Comparison of ENCODE assay signal across 7 cellular contexts in the genomic region with DNA sequence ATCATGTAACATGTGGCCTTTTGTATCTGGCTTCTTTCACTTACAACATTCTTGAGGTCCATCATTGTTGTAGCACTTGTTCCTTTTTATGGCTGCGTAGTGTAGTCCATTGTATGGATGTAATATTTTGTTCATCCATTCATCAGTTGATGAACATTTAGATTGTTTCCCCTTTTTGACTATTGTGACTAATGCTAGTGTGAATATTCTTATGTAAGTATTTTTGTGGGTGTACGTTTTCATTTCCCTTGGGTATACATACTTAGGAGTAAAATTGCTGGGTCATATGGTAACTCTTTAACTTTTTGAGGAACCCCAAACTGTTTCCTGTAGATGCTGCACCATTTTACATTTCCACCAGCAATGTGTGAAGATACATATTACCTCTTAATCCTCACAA.
A peak's percentile ranks its signal among the peaks of the same experiment; 100 is the strongest.
DNase-seq lines count a peak whose midpoint lies in the region; ATAC-seq and TF ChIP-seq lines count a peak whose summit lies in the region.
"Not testable (repeated sequence)": the region's sequence is repeated elsewhere in the genome, so short reads cannot be mapped to it uniquely, and the experiment has no call there.

No MANE protein-coding gene starts in this region.

- H4K5ac ChIP-seq in IMR-90 (ENCODE audit: low read depth, low read length): not testable (repeated sequence)

- H3K4me2 ChIP-seq in IMR-90 (ENCODE audit: low read depth, low read length) (peak overlapping the region; percentile 32; the same call in 1 of the 2 replicates), PC-9 (peak overlapping the region; percentile 80; the same call in 1 of the 2 replicates)

- intact Hi-C loops in IMR-90 (cut with micrococcal nuclease); PC-9 (cut with micrococcal nuclease; ENCODE audit: unreplicated experiment); activated CD8-positive, alpha-beta T cell treated with anti-CD3 and anti-CD28 coated beads for 36 hours (cut with micrococcal nuclease): not testable (repeated sequence)

- POLR2A ChIA-PET in IMR-90 (lab: Charles Lee; ENCODE audit: unreplicated experiment); PC-9 (lab: Charles Lee; ENCODE audit: unreplicated experiment); activated CD8-positive, alpha-beta T cell treated with anti-CD3 and anti-CD28 coated beads for 36 hours (lab: Charles Lee): not testable (repeated sequence)

- peak overlapping the region in 2 of 3 donors; percentile 8 to 53 for H3K27ac Mint-ChIP-seq in CD4-positive, CD25-positive, alpha-beta regulatory T cell
- peak overlapping the region; percentile 5 for H3K27ac Mint-ChIP-seq in activated CD8-positive, alpha-beta T cell treated with anti-CD3 and anti-CD28 coated beads for 36 hours
- peak overlapping the region; percentile 15 for H3K27ac Mint-ChIP-seq in activated naive CD8-positive, alpha-beta T cell treated with anti-CD3 and anti-CD28 coated beads for 36 hours
- not testable (repeated sequence) for H3K27ac Mint-ChIP-seq in endothelial cell (ENCODE audit: unreplicated experiment)
- peak overlapping the region in 2 of 3 experiments; percentile 29 to 68 for H3K27ac Mint-ChIP-seq in nephron

- H2AK9ac ChIP-seq in IMR-90 (replicated peaks; ENCODE audit: low read depth, low read length, poor library complexity): not testable (repeated sequence)

- peaks cover 31% of the 10 kb centered on the region for H3K4me1 ChIP-seq in CD4-positive, CD25-positive, alpha-beta regulatory T cell (ENCODE audit: control insufficient read depth, insufficient read depth, low read length, poor library complexity, severe bottlenecking)
- not testable (repeated sequence) for H3K4me1 ChIP-seq in IMR-90 (ENCODE audit: control insufficient read depth, insufficient read depth, low read length); PC-9 (replicated peaks; ENCODE audit: insufficient read depth)

- H3K27me3 Mint-ChIP-seq in CD4-positive, CD25-positive, alpha-beta regulatory T cell; activated CD8-positive, alpha-beta T cell treated with anti-CD3 and anti-CD28 coated beads for 36 hours; activated naive CD8-positive, alpha-beta T cell treated with anti-CD3 and anti-CD28 coated beads for 36 hours; endothelial cell (ENCODE audit: unreplicated experiment); nephron (ENCODE audit: low read depth): not testable (repeated sequence)

- H3K27me3 ChIP-seq in CD4-positive, CD25-positive, alpha-beta regulatory T cell (ENCODE audit: control insufficient read depth, insufficient read depth, low read length); IMR-90 (ENCODE audit: control insufficient read depth, insufficient read depth, low read length); PC-9 (ENCODE audit: insufficient read depth, low read depth): not testable (repeated sequence)

- H3K9me1 ChIP-seq in IMR-90 (ENCODE audit: insufficient read depth, low read length): not testable (repeated sequence)

- H2BK20ac ChIP-seq in IMR-90 (ENCODE audit: low read depth, low read length): not testable (repeated sequence)

- TF ChIP-seq POLR2A in IMR-90 (IDR thresholded peaks at IDR 0.05; ENCODE audit: low read depth, low read length): not testable (repeated sequence)

- H3K56ac ChIP-seq in IMR-90 (ENCODE audit: extremely low read depth, insufficient read depth, low read length): not testable (repeated sequence)

- BruUV-seq in IMR-90 (replicated peaks; lab: Mats Ljungman, UMichigan); PC-9 (replicated peaks; lab: Mats Ljungman, UMichigan): not testable (repeated sequence)

- CTCF ChIA-PET in IMR-90 (lab: Yijun Ruan, JAX); PC-9 (lab: Charles Lee); activated CD8-positive, alpha-beta T cell treated with anti-CD3 and anti-CD28 coated beads for 36 hours (lab: Charles Lee): not testable (repeated sequence)

- not testable (repeated sequence) for H3K79me2 ChIP-seq in PC-9 (ENCODE audit: low read depth)

- not testable (repeated sequence) for H3K4me3 Mint-ChIP-seq in CD4-positive, CD25-positive, alpha-beta regulatory T cell; activated CD8-positive, alpha-beta T cell treated with anti-CD3 and anti-CD28 coated beads for 36 hours; activated naive CD8-positive, alpha-beta T cell treated with anti-CD3 and anti-CD28 coated beads for 36 hours
- peak overlapping the region; percentile 49 for H3K4me3 Mint-ChIP-seq in endothelial cell (ENCODE audit: unreplicated experiment)
- H3K4me3 Mint-ChIP-seq in nephron: peak overlapping the region in 1 of 3 experiments; percentile 77

- H3K9me2 ChIP-seq in PC-9 (ENCODE audit: insufficient read depth): not testable (repeated sequence)

- in situ Hi-C loops in IMR-90 (cut with MboI; ENCODE audit: low sequenced_read_pairs): not testable (repeated sequence)

- H4K8ac ChIP-seq in IMR-90 (ENCODE audit: low read depth in 2 of 2, low read length in 2 of 2): not testable (repeated sequence)

- H3K9me3 ChIP-seq in CD4-positive, CD25-positive, alpha-beta regulatory T cell (ENCODE audit: control insufficient read depth in 2 of 2, low read length in 2 of 2); IMR-90 (ENCODE audit: control insufficient read depth, insufficient read depth, low read length); PC-9 (ENCODE audit: insufficient read depth, low read depth): not testable (repeated sequence)

- H3K4me3 ChIP-seq in CD4-positive, CD25-positive, alpha-beta regulatory T cell (ENCODE audit: low read depth, low read length): peak overlapping the region; percentile 85
- H3K4me3 ChIP-seq in IMR-90 (ENCODE audit: insufficient read depth, low read depth, low read length); PC-9: not testable (repeated sequence)

- not testable (repeated sequence) for ATAC-seq in CD4-positive, CD25-positive, alpha-beta regulatory T cell (ENCODE audit: low read depth in 2 of 2); IMR-90 (ENCODE audit: low read depth); activated CD8-positive, alpha-beta T cell treated with anti-CD3 and anti-CD28 coated beads for 36 hours

- H3K4me1 Mint-ChIP-seq in CD4-positive, CD25-positive, alpha-beta regulatory T cell: peaks cover 29 to 63% (median 44%) of the 10 kb centered on the region in 4 donors
- H3K4me1 Mint-ChIP-seq in activated CD8-positive, alpha-beta T cell treated with anti-CD3 and anti-CD28 coated beads for 36 hours (ENCODE audit: low read depth): peaks cover 38% of the 10 kb centered on the region
- H3K4me1 Mint-ChIP-seq in activated naive CD8-positive, alpha-beta T cell treated with anti-CD3 and anti-CD28 coated beads for 36 hours: peaks cover 41% of the 10 kb centered on the region
- peaks cover 13% of the 10 kb centered on the region for H3K4me1 Mint-ChIP-seq in endothelial cell (ENCODE audit: unreplicated experiment)
- not testable (repeated sequence) for H3K4me1 Mint-ChIP-seq in nephron

- not testable (repeated sequence) for TF ChIP-seq RAD21 in IMR-90 (IDR thresholded peaks at IDR 0.05; ENCODE audit: low read length)

- peaks cover 3 to 13% of the 10 kb centered on the region in 2 experiments; a peak in 3 of 4 replicates for H3K79me1 ChIP-seq in IMR-90 (ENCODE audit: low read depth in 1 of 2, low read length in 2 of 2)

- not testable (repeated sequence) for H2AK5ac ChIP-seq in IMR-90 (ENCODE audit: low read depth, low read length)

- not testable (repeated sequence) for H3K4ac ChIP-seq in IMR-90 (ENCODE audit: low read depth, low read length)

- no CpG with 5 or more reads among the region's 2 CpGs for WGBS in IMR-90 (ENCODE audit: extremely low coverage in 2 of 2, insufficient read length in 1 of 2), 2 experiments

- not testable (repeated sequence) for H3K27ac ChIP-seq in CD4-positive, CD25-positive, alpha-beta regulatory T cell (ENCODE audit: insufficient read depth, low read length, poor library complexity, severe bottlenecking); IMR-90 (ENCODE audit: insufficient read depth, low read length); PC-9

- H3K36me3 ChIP-seq in CD4-positive, CD25-positive, alpha-beta regulatory T cell (ENCODE audit: control insufficient read depth, insufficient read depth, low read length); IMR-90 (ENCODE audit: control insufficient read depth, insufficient read depth, low read length); PC-9 (ENCODE audit: low read depth): not testable (repeated sequence)

- not testable (repeated sequence) for H3K9ac ChIP-seq in IMR-90 (ENCODE audit: low read depth, low read length)

- DNase-seq in CD4-positive, CD25-positive, alpha-beta regulatory T cell; IMR-90; PC-9; activated CD8-positive, alpha-beta T cell treated with anti-CD3 and anti-CD28 coated beads for 36 hours; activated naive CD8-positive, alpha-beta T cell treated with anti-CD3 and anti-CD28 coated beads for 36 hours; endothelial cell (ENCODE audit: low spot score): not testable (repeated sequence)

- H3F3A ChIP-seq in PC-9 (ENCODE audit: insufficient read depth, low read depth): not testable (repeated sequence)

- not testable (repeated sequence) for TF ChIP-seq CTCF in IMR-90 (conservative IDR thresholded peaks at IDR 0.05; ENCODE audit: low read depth, low read length); PC-9 (conservative IDR thresholded peaks at IDR 0.05); activated CD8-positive, alpha-beta T cell treated with anti-CD3 and anti-CD28 coated beads for 36 hours (IDR thresholded peaks at IDR 0.05); endothelial cell (IDR thresholded peaks at IDR 0.05; ENCODE audit: unreplicated experiment); nephron (IDR thresholded peaks at IDR 0.05; ENCODE audit: unreplicated experiment in 3 of 3)

- H3K14ac ChIP-seq in IMR-90 (replicated peaks; ENCODE audit: low read depth, low read length): not testable (repeated sequence)

- not testable (repeated sequence) for H3K18ac ChIP-seq in IMR-90 (ENCODE audit: low read depth, low read length)

- not testable (repeated sequence) for H2AFZ ChIP-seq in IMR-90 (replicated peaks; ENCODE audit: low read length, poor library complexity); PC-9

- H2BK15ac ChIP-seq in IMR-90 (ENCODE audit: low read depth, low read length): not testable (repeated sequence)

- not testable (repeated sequence) for H2BK5ac ChIP-seq in IMR-90 (ENCODE audit: low read depth, low read length, poor library complexity, severe bottlenecking)

- not testable (repeated sequence) for H3K9me3 Mint-ChIP-seq in CD4-positive, CD25-positive, alpha-beta regulatory T cell; activated CD8-positive, alpha-beta T cell treated with anti-CD3 and anti-CD28 coated beads for 36 hours; activated naive CD8-positive, alpha-beta T cell treated with anti-CD3 and anti-CD28 coated beads for 36 hours; endothelial cell (ENCODE audit: unreplicated experiment)
- peaks cover 17% of the 10 kb centered on the region for H3K9me3 Mint-ChIP-seq in nephron

- peaks cover 30% of the 10 kb centered on the region for H3K36me3 Mint-ChIP-seq in CD4-positive, CD25-positive, alpha-beta regulatory T cell
- peaks cover 26% of the 10 kb centered on the region for H3K36me3 Mint-ChIP-seq in activated CD8-positive, alpha-beta T cell treated with anti-CD3 and anti-CD28 coated beads for 36 hours (ENCODE audit: low read depth)
- peaks cover 28% of the 10 kb centered on the region for H3K36me3 Mint-ChIP-seq in activated naive CD8-positive, alpha-beta T cell treated with anti-CD3 and anti-CD28 coated beads for 36 hours
- not testable (repeated sequence) for H3K36me3 Mint-ChIP-seq in endothelial cell (ENCODE audit: low read depth, unreplicated experiment); nephron (ENCODE audit: low read depth)

- not testable (repeated sequence) for H4K20me1 ChIP-seq in IMR-90 (ENCODE audit: insufficient read depth, low read length); PC-9 (ENCODE audit: insufficient read depth)

- dilution Hi-C loops in IMR-90 (cut with HindIII; ENCODE audit: low sequenced_read_pairs, unreplicated experiment): not testable (repeated sequence)

- H2BK120ac ChIP-seq in IMR-90 (ENCODE audit: low read depth, low read length): not testable (repeated sequence)

- H4K91ac ChIP-seq in IMR-90 (ENCODE audit: insufficient read depth, low read depth, low read length): not testable (repeated sequence)

- H3K23ac ChIP-seq in IMR-90 (ENCODE audit: low read depth, low read length): not testable (repeated sequence)
